22 cellular contexts compared by ENCODE assay signal in the genomic region with DNA sequence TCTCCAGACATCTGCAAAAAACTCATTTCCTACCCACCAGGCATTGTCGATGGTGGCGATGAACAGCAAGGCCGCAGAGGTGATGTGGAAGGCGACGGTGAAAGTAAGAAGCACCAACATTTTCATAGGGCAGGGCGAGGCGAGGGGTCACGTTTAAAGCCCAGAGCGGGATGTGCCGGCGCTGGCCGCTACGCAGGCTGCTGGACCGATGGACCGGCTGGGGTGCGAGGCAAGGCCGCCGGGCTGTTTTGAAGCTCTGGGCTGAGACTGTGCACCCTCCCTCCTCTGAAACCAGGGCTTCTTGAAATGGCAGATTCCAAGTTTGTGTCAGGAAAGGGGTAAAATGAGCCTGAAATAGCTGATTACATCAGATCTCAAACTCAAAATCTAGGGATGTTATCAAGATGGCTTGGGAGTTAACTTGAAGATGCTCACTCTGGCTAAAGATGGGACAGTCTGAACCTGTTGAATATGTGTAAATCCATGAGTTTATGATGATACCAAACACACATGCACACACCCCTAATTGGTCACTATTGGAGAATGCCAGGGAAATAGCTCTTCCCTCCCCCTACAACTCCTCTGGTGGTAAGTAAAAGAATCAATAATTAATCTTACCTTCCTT. TPM values are rescaled to one million over a fixed set of nuclear protein-coding genes. Genes with fewer than 3 reads are reported as not detected.
A peak's percentile ranks its signal among the peaks of the same experiment; 100 is the strongest.
DNase-seq lines count a peak whose midpoint lies in the region; ATAC-seq and TF ChIP-seq lines count a peak whose summit lies in the region.
"Had no signal": no experiment of that assay in that cellular context is flagged by ENCODE, and none has a peak within 500 bp of the region (broad histone marks: within the 10 kb centered on the region; RNA-seq: fewer than 3 reads in every experiment).

No MANE protein-coding gene starts in this region.

- no peak for DNase-seq in activated naive CD4-positive, alpha-beta T cell treated with anti-CD3 and anti-CD28 coated beads, Interleukin-2, amount 50 U/mL, for 72 hours (ENCODE audit: low spot score in 2 of 2)
- DNase-seq in HCT116 (ENCODE audit: low read depth, low spot score) (no peak), spleen (no peak), pons (ENCODE audit: low spot score) (no peak)
- no peak for DNase-seq in stimulated activated naive B cell treated with anti-CD40 and anti-IgM and Interleukin-4, amounts not matched to agents 10 μg/mL and 1 μg/mL and 100 μg/mL, for 72 hours
- DNase-seq: 8988T; DMS79 treated with DMSO at 0.1 percent for 48 hours; GM23248; HCEC 1CT; Kasumi-1; NCI-H1694; NCI-H2081; NCI-H2171; NCI-H345; NCI-H524; NCI-H774; NK-92 treated with Interleukin-12 subunit alpha and Interleukin-12 subunit beta, amount 100 ng/mL, for 24 hours; SIG-M5 had no signal

- 0 out of 4 replicates have a peak, but pooled peaks cover 0 to 8% of the 10 kb centered on the region in 2 experiments for H3K36me3 ChIP-seq in HCT116 (ENCODE audit: control insufficient read depth in 1 of 2, insufficient read depth in 2 of 2, low read length in 2 of 2)
- peaks cover 0 to 16% (median 4%) of the 10 kb centered on the region in 6 donors for H3K36me3 ChIP-seq in spleen

- WGBS in spleen, 5 donors: 90 to 92% (median 91%) methylated on average over 18 of the region's 18 CpGs

- RAD21 ChIA-PET in HCT116 (lab: Charles Lee; ENCODE audit: low non-redundant PET in 1 of 2, low total read pairs in 2 of 2, uncharacterized antibody in 2 of 2, unreplicated experiment in 2 of 2): no interaction called here

- H3K9me2 ChIP-seq in HCT116 (ENCODE audit: insufficient read depth): no peaks in the 10 kb centered on the region

- H2AFZ ChIP-seq in HCT116 (ENCODE audit: low read depth, low read length, poor library complexity, severe bottlenecking): no peak overlapping the region
- H2AFZ ChIP-seq: GM23248 had no signal

- no peak overlapping the region for H3K9ac ChIP-seq in HCT116 (ENCODE audit: low read length)
- H3K9ac ChIP-seq: GM23248 had no signal

- H3K27ac ChIP-seq in HCT116 (ENCODE audit: low read depth, low read length): no peak overlapping the region
- no peak overlapping the region for H3K27ac ChIP-seq in spleen
- H3K27ac ChIP-seq: C4-2B, GM23248, RWPE1 had no signal

- no peak overlapping the region for H3K4me2 ChIP-seq in HCT116 (ENCODE audit: low read length)

- no peaks in the 10 kb centered on the region for H3K27me3 ChIP-seq in HCT116 (ENCODE audit: insufficient read depth, low read length)
- no peaks in the 10 kb centered on the region for H3K27me3 ChIP-seq in spleen (replicated peaks in 1 of 7)

- no peak for ATAC-seq in activated naive CD4-positive, alpha-beta T cell treated with anti-CD3 and anti-CD28 coated beads, Interleukin-2, amount 50 U/mL, for 72 hours
- ATAC-seq in HCT116 (no peak), esophagus mucosa (peak; percentile 8)
- no peak for ATAC-seq in stimulated activated naive B cell treated with anti-CD40 and anti-IgM and Interleukin-4, amounts not matched to agents 10 μg/mL and 1 μg/mL and 100 μg/mL, for 72 hours (replicated peaks)

- CTCF ChIA-PET in HCT116 (lab: Charles Lee): interaction anchor here (1.2 kb wide), 1 partner anchor 289 kb away, joined by 3 read pairs; no protein-coding TSS in a partner anchor

- peaks cover 3% of the 10 kb centered on the region for H3K36me3 Mint-ChIP-seq in activated naive CD4-positive, alpha-beta T cell treated with anti-CD3 and anti-CD28 coated beads, Interleukin-2, amount 50 U/mL, for 24 hours
- H3K36me3 Mint-ChIP-seq in activated naive CD4-positive, alpha-beta T cell treated with anti-CD3 and anti-CD28 coated beads, Interleukin-2, amount 50 U/mL, for 72 hours: no peaks in the 10 kb centered on the region
- H3K36me3 Mint-ChIP-seq in stimulated activated naive B cell treated with anti-CD40 and anti-IgM and Interleukin-4, amounts not matched to agents 10 μg/mL and 1 μg/mL and 100 μg/mL, for 72 hours: peaks cover 9 to 12% of the 10 kb centered on the region in 2 donors

- H3K4me1 ChIP-seq in HCT116 (ENCODE audit: control insufficient read depth in 1 of 2, insufficient read depth in 2 of 2, low read length in 2 of 2) (peaks cover 3% of the 10 kb centered on the region in 2 experiments; a peak in 1 of 4 replicates), spleen (peaks cover 0 to 15% (median 5%) of the 10 kb centered on the region in 6 donors)

- POLR2A ChIA-PET in HCT116 (lab: Charles Lee): no interaction called here

- TF ChIP-seq POLR2A in HCT116 (IDR thresholded peaks at IDR 0.05; ENCODE audit: borderline replicate concordance, extremely low read depth, insufficient read depth, insufficient read length) (no peak), spleen (IDR thresholded peaks at IDR 0.05) (no peak)

- H3K4me3 ChIP-seq in HCT116 (replicated peaks in 1 of 2; ENCODE audit: low read depth in 1 of 2, low read length in 2 of 2) (no peak overlapping the region), spleen (no peak overlapping the region)
- H3K4me3 ChIP-seq: GM23248 had no signal

- H3K27me3 Mint-ChIP-seq in activated naive CD4-positive, alpha-beta T cell treated with anti-CD3 and anti-CD28 coated beads, Interleukin-2, amount 50 U/mL, for 24 hours: no peaks in the 10 kb centered on the region
- H3K27me3 Mint-ChIP-seq in stimulated activated naive B cell treated with anti-CD40 and anti-IgM and Interleukin-4, amounts not matched to agents 10 μg/mL and 1 μg/mL and 100 μg/mL, for 72 hours: no peaks in the 10 kb centered on the region

- BruUV-seq in HCT116 (replicated peaks; lab: Mats Ljungman, UMichigan): TSS peak; percentile 6

- TF ChIP-seq CTCF in HCT116 (IDR thresholded peaks at IDR 0.05 in 2 of 3, conservative IDR thresholded peaks at IDR 0.05 in 1 of 3; ENCODE audit: borderline replicate concordance in 1 of 3, insufficient read depth in 1 of 3, low read depth in 2 of 3, low read length in 2 of 3): no peak
- TF ChIP-seq CTCF in spleen (IDR thresholded peaks at IDR 0.05 in 8 of 11, conservative IDR thresholded peaks at IDR 0.05 in 3 of 11): no peak

- no peaks in the 10 kb centered on the region for H3K9me3 Mint-ChIP-seq in activated naive CD4-positive, alpha-beta T cell treated with anti-CD3 and anti-CD28 coated beads, Interleukin-2, amount 50 U/mL, for 24 hours
- H3K9me3 Mint-ChIP-seq in activated naive CD4-positive, alpha-beta T cell treated with anti-CD3 and anti-CD28 coated beads, Interleukin-2, amount 50 U/mL, for 72 hours: no peaks in the 10 kb centered on the region
- no peaks in the 10 kb centered on the region for H3K9me3 Mint-ChIP-seq in stimulated activated naive B cell treated with anti-CD40 and anti-IgM and Interleukin-4, amounts not matched to agents 10 μg/mL and 1 μg/mL and 100 μg/mL, for 72 hours

- H3K9me3 ChIP-seq in HCT116 (ENCODE audit: control insufficient read depth in 1 of 2, insufficient read depth in 1 of 2, low read depth in 1 of 2, low read length in 2 of 2) (no peaks in the 10 kb centered on the region), spleen (no peaks in the 10 kb centered on the region)

- H3K27ac Mint-ChIP-seq in activated naive CD4-positive, alpha-beta T cell treated with anti-CD3 and anti-CD28 coated beads, Interleukin-2, amount 50 U/mL, for 24 hours: peak overlapping the region; percentile 56
- peak overlapping the region in 1 of 2 donors; percentile 29 for H3K27ac Mint-ChIP-seq in activated naive CD4-positive, alpha-beta T cell treated with anti-CD3 and anti-CD28 coated beads, Interleukin-2, amount 50 U/mL, for 72 hours
- H3K27ac Mint-ChIP-seq in stimulated activated naive B cell treated with anti-CD40 and anti-IgM and Interleukin-4, amounts not matched to agents 10 μg/mL and 1 μg/mL and 100 μg/mL, for 72 hours: peak overlapping the region; percentile 37

- H3K4me1 Mint-ChIP-seq in activated naive CD4-positive, alpha-beta T cell treated with anti-CD3 and anti-CD28 coated beads, Interleukin-2, amount 50 U/mL, for 24 hours: peaks cover 5% of the 10 kb centered on the region
- peaks cover 1 to 7% of the 10 kb centered on the region in 2 donors for H3K4me1 Mint-ChIP-seq in stimulated activated naive B cell treated with anti-CD40 and anti-IgM and Interleukin-4, amounts not matched to agents 10 μg/mL and 1 μg/mL and 100 μg/mL, for 72 hours

- H4K20me1 ChIP-seq in HCT116 (ENCODE audit: insufficient read depth): no peaks in the 10 kb centered on the region

- H3K4me3 Mint-ChIP-seq in activated naive CD4-positive, alpha-beta T cell treated with anti-CD3 and anti-CD28 coated beads, Interleukin-2, amount 50 U/mL, for 24 hours: no peak overlapping the region
- H3K4me3 Mint-ChIP-seq in stimulated activated naive B cell treated with anti-CD40 and anti-IgM and Interleukin-4, amounts not matched to agents 10 μg/mL and 1 μg/mL and 100 μg/mL, for 72 hours: no peak overlapping the region

- H3K79me2 ChIP-seq in HCT116 (ENCODE audit: insufficient read depth, low read length): no peaks in the 10 kb centered on the region

- no peak for TF ChIP-seq RAD21 in HCT116 (IDR thresholded peaks at IDR 0.05; ENCODE audit: low read depth)

- intact Hi-C loops in HCT116 (cut with micrococcal nuclease) (no loop called here), spleen (cut with DNase I; ENCODE audit: low total_unique reads) (loop anchor here (10.0 kb wide), 1 partner anchor 146 kb away; no protein-coding TSS in a partner anchor)

TF ChIP-seq in HCT116, 20 proteins besides CTCF, POLR2A, EP300 and RAD21 (continues in another document):
- TF ChIP-seq CEBPB (IDR thresholded peaks at IDR 0.05; ENCODE audit: low read depth): no peak

RNA-seq across cellular contexts. Expression of a gene that starts 31.6 kb away (rescaled TPM):
- total RNA-seq in activated naive CD4-positive, alpha-beta T cell treated with anti-CD3 and anti-CD28 coated beads, Interleukin-2, amount 50 U/mL, for 72 hours: 10 to 100 TPM in 1 of 2 donors, under 1 TPM in 1; 0.96 to 10.4 TPM
- total RNA-seq in HCT116 (2021; ENCODE audit: unreplicated experiment) (13.3 TPM), esophagus mucosa (0.68 TPM), spleen (1 to 10 TPM in 5 of 7 donors, under 1 TPM in 2; 0.69 to 2.9 (median 2.0) TPM)
- 6.6 and 8.4 TPM in 2 replicates for polyA plus RNA-seq in HCT116 (2012)
- polyA plus RNA-seq in spleen: 1 to 10 TPM in 2 of 3 donors, under 1 TPM in 1; 0.62 to 6.3 (median 1.1) TPM
